In genomic region chr1:69086148-69086547, GRCh38 we compare ENCODE assay signal across 35 cellular contexts.
DNase-seq lines count a peak whose midpoint lies in the region; ATAC-seq and TF ChIP-seq lines count a peak whose summit lies in the region.
"Had no signal": no experiment of that assay in that cellular context is flagged by ENCODE, and none has a peak within 500 bp of the region (broad histone marks: within the 10 kb centered on the region; RNA-seq: fewer than 3 reads in every experiment).

No MANE protein-coding gene starts in this region.

- CTCF ChIA-PET in SK-N-SH (lab: Yijun Ruan, JAX), result interaction anchor here (1.0 kb wide), 1 partner anchor 13 kb away, joined by 3 read pairs; no protein-coding TSS in a partner anchor

- TF ChIP-seq EP300 in SK-N-SH (IDR thresholded peaks at IDR 0.05; ENCODE audit: borderline replicate concordance in 1 of 2, low read depth in 1 of 2, low read length in 1 of 2), result no peak

- peaks cover 0 to 2% of the 10 kb centered on the region in 2 experiments; a peak in 2 of 4 replicates for H3K4me1 ChIP-seq in SK-N-SH (ENCODE audit: control insufficient read depth in 1 of 2, insufficient read depth in 2 of 2, low read depth in 1 of 2, low read length in 1 of 2)
- H3K4me1 ChIP-seq: A549; BE2C; BLaER1; BLaER1 treated with 17β-estradiol and CSF1 and Interleukin-3, amounts not matched to agents 10 nM and 100 nM; Caco-2 had no signal

- TF ChIP-seq CTCF in SK-N-SH (IDR thresholded peaks at IDR 0.05) (no peak), HFFc6 (IDR thresholded peaks at IDR 0.05) (no peak)

- POLR2A ChIA-PET in SK-N-SH (lab: Yijun Ruan, JAX), result no interaction called here

- no peak for ATAC-seq in activated T-cell treated with anti-CD3 and anti-CD28 coated beads, Interleukin-2, amount 50 U/mL, for 72 hours (replicated peaks in 1 of 2)
- ATAC-seq in SK-N-SH treated with all-trans-retinoic acid at 6 μM for 48 hours, result no peak
- ATAC-seq in GM19023 (IDR thresholded peaks at IDR 0.05; ENCODE audit: unreplicated experiment), result no peak
- ATAC-seq: A549; CD8-positive, alpha-beta T cell had no signal

- no peaks in the 10 kb centered on the region for H3K9me2 ChIP-seq in SK-N-SH

- no peaks in the 10 kb centered on the region for H3K4me1 Mint-ChIP-seq in activated T-cell treated with anti-CD3 and anti-CD28 coated beads, Interleukin-2, amount 50 U/mL, for 72 hours (ENCODE audit: low read depth)
- no peaks in the 10 kb centered on the region for H3K4me1 Mint-ChIP-seq in HFFc6 (ENCODE audit: low read depth)
- H3K4me1 Mint-ChIP-seq: B cell; CD14-positive monocyte; CD4-positive, alpha-beta memory T cell; CD4-positive, CD25-positive, alpha-beta regulatory T cell; CD8-positive, alpha-beta memory T cell had no signal

- H3K9me3 ChIP-seq in SK-N-SH, result no peaks in the 10 kb centered on the region
- H3K9me3 ChIP-seq: A549, BE2C, BLaER1, Caco-2 had no signal

- DNase-seq in activated T-cell treated with anti-CD3 and anti-CD28 coated beads, Interleukin-2, amount 50 U/mL, for 72 hours, result no peak
- DNase-seq in activated T-cell treated with anti-CD3 and anti-CD28 coated beads for 4 hours, result no peak
- DNase-seq in SK-N-DZ (ENCODE audit: low spot score), result peak; percentile 53
- peak; percentile 19 for DNase-seq in SK-N-SH
- DNase-seq in HFFc6, result no peak
- no peak for DNase-seq in RKO (ENCODE audit: low spot score)
- DNase-seq: 8988T; ACHN; AML-193; BE2C; C1 segment of cervical spinal cord; Caco-2; Calu3; CD4-positive, alpha-beta memory T cell; CD4-positive, alpha-beta T cell; CD4-positive, CD25-positive, alpha-beta regulatory T cell; CD8-positive, alpha-beta memory T cell; CD8-positive, alpha-beta T cell; COR-L47; DMS 273 treated with DMSO at 0.1 percent for 48 hours; DMS153; DMS53; DMS79; DMS79 treated with DMSO at 0.1 percent for 48 hours; DND-41; EL had no signal

- H3K9ac ChIP-seq in SK-N-SH, result no peak overlapping the region
- H3K9ac ChIP-seq: BLaER1; BLaER1 treated with 17β-estradiol and CSF1 and Interleukin-3, amounts not matched to agents 10 nM and 100 nM had no signal

- TF ChIP-seq RAD21 in SK-N-SH (IDR thresholded peaks at IDR 0.05; ENCODE audit: low read length), result 0 out of 2 replicates have a peak, but pooled peaks have one; percentile 8

- H3K27ac ChIP-seq in SK-N-SH (ENCODE audit: low read depth in 2 of 2, low read length in 1 of 2), result no peak overlapping the region
- H3K27ac ChIP-seq: 22Rv1; A549; BLaER1; BLaER1 treated with 17β-estradiol and CSF1 and Interleukin-3, amounts not matched to agents 10 nM and 100 nM; C4-2B had no signal

- no peaks in the 10 kb centered on the region; the same call in 1 of the 2 replicates for H3K79me2 ChIP-seq in SK-N-SH (ENCODE audit: insufficient read depth)

- H3K27me3 Mint-ChIP-seq in activated T-cell treated with anti-CD3 and anti-CD28 coated beads, Interleukin-2, amount 50 U/mL, for 72 hours (ENCODE audit: low read depth), result no peaks in the 10 kb centered on the region
- H3K27me3 Mint-ChIP-seq in HFFc6 (ENCODE audit: insufficient read depth), result no peaks in the 10 kb centered on the region
- H3K27me3 Mint-ChIP-seq: B cell; CD4-positive, alpha-beta memory T cell; CD4-positive, alpha-beta T cell; CD4-positive, CD25-positive, alpha-beta regulatory T cell; CD8-positive, alpha-beta memory T cell had no signal

- no peaks in the 10 kb centered on the region for H3K36me3 ChIP-seq in SK-N-SH (replicated peaks in 1 of 2; ENCODE audit: control insufficient read depth in 1 of 2, insufficient read depth in 2 of 2, low read length in 1 of 2)
- H3K36me3 ChIP-seq: BE2C; BLaER1; BLaER1 treated with 17β-estradiol and CSF1 and Interleukin-3, amounts not matched to agents 10 nM and 100 nM had no signal

- no peak overlapping the region for H3K4me3 Mint-ChIP-seq in activated T-cell treated with anti-CD3 and anti-CD28 coated beads, Interleukin-2, amount 50 U/mL, for 72 hours
- H3K4me3 Mint-ChIP-seq in HFFc6, result no peak overlapping the region
- H3K4me3 Mint-ChIP-seq: B cell; CD14-positive monocyte; CD4-positive, alpha-beta memory T cell; CD4-positive, alpha-beta T cell; CD4-positive, CD25-positive, alpha-beta regulatory T cell; CD8-positive, alpha-beta memory T cell; CD8-positive, alpha-beta T cell had no signal

- H3K27ac Mint-ChIP-seq in activated T-cell treated with anti-CD3 and anti-CD28 coated beads, Interleukin-2, amount 50 U/mL, for 72 hours, result peak overlapping the region; percentile 50
- H3K27ac Mint-ChIP-seq in HFFc6, result no peak overlapping the region
- H3K27ac Mint-ChIP-seq: B cell; CD14-positive monocyte; CD4-positive, alpha-beta memory T cell; CD4-positive, alpha-beta T cell; CD4-positive, CD25-positive, alpha-beta regulatory T cell; CD8-positive, alpha-beta memory T cell; CD8-positive, alpha-beta T cell had no signal

- H3F3A ChIP-seq in SK-N-SH (replicated peaks; ENCODE audit: insufficient read depth), result no peaks in the 10 kb centered on the region

- H3K4me2 ChIP-seq in SK-N-SH, result no peak overlapping the region
- H3K4me2 ChIP-seq: A549; BLaER1; BLaER1 treated with 17β-estradiol and CSF1 and Interleukin-3, amounts not matched to agents 10 nM and 100 nM had no signal

- no peak overlapping the region for H3K4me3 ChIP-seq in SK-N-SH (ENCODE audit: low read depth in 2 of 2, low read length in 1 of 2)
- H3K4me3 ChIP-seq: A549; BLaER1; BLaER1 treated with 17β-estradiol and CSF1 and Interleukin-3, amounts not matched to agents 10 nM and 100 nM had no signal

- H4K20me1 ChIP-seq in SK-N-SH (ENCODE audit: insufficient read depth), result no peaks in the 10 kb centered on the region
- H4K20me1 ChIP-seq: BLaER1; BLaER1 treated with 17β-estradiol and CSF1 and Interleukin-3, amounts not matched to agents 10 nM and 100 nM had no signal

- H2AFZ ChIP-seq in SK-N-SH (ENCODE audit: low read depth), result no peak overlapping the region

- peaks cover 2 to 4% of the 10 kb centered on the region in 2 donors for H3K9me3 Mint-ChIP-seq in activated T-cell treated with anti-CD3 and anti-CD28 coated beads, Interleukin-2, amount 50 U/mL, for 72 hours
- H3K9me3 Mint-ChIP-seq in HFFc6, result peaks cover 49% of the 10 kb centered on the region

- no peaks in the 10 kb centered on the region for H3K36me3 Mint-ChIP-seq in activated T-cell treated with anti-CD3 and anti-CD28 coated beads, Interleukin-2, amount 50 U/mL, for 72 hours (ENCODE audit: insufficient read depth in 2 of 2)
- H3K36me3 Mint-ChIP-seq in HFFc6 (ENCODE audit: low read depth), result no peaks in the 10 kb centered on the region; the same call in 1 of the 2 replicates
- H3K36me3 Mint-ChIP-seq: CD14-positive monocyte; CD4-positive, alpha-beta memory T cell; CD4-positive, CD25-positive, alpha-beta regulatory T cell; CD8-positive, alpha-beta memory T cell; CD8-positive, alpha-beta T cell had no signal

- H3K27me3 ChIP-seq in SK-N-SH (ENCODE audit: insufficient read depth), result no peaks in the 10 kb centered on the region
- H3K27me3 ChIP-seq: BE2C; BLaER1; BLaER1 treated with 17β-estradiol and CSF1 and Interleukin-3, amounts not matched to agents 10 nM and 100 nM had no signal

TF ChIP-seq in SK-N-SH, 30 proteins besides CTCF, POLR2A, EP300 and RAD21 (continues in another document):
- peak; percentile 69 for TF ChIP-seq GATA2 (CRISPR knock-in tag; IDR thresholded peaks at IDR 0.05)
- TF ChIP-seq USF1 (IDR thresholded peaks at IDR 0.05; ENCODE audit: borderline replicate concordance, low read depth), result no peak
- peak; percentile 41; the same call in 1 of the 2 replicates for TF ChIP-seq RCOR1 (IDR thresholded peaks at IDR 0.05; ENCODE audit: low read length)

TF ChIP-seq in SK-N-SH treated with all-trans-retinoic acid at 6 μM for 48 hours, 23 proteins besides CTCF, POLR2A, EP300 and RAD21:
- TF ChIP-seq ARNTL (CRISPR knock-in tag; IDR thresholded peaks at IDR 0.05; ENCODE audit: borderline replicate concordance, low read depth) (no peak), TCF4 (CRISPR knock-in tag; IDR thresholded peaks at IDR 0.05; ENCODE audit: borderline replicate concordance) (peak; percentile 54; the same call in 1 of the 2 replicates)

Comparison
In these comparisons a context has a peak if more than half of its experiments do, and no peak if none do; other contexts are left out.
1. DNase-seq: peak in SK-N-DZ (single experiment) and SK-N-SH (single experiment); none in activated T-cell treated with anti-CD3 and anti-CD28 coated beads, Interleukin-2, amount 50 U/mL, for 72 hours (0 of 2), activated T-cell treated with anti-CD3 and anti-CD28 coated beads for 4 hours (single experiment), HFFc6 (single experiment) and RKO (single experiment).